ENCODE assay signal across 8 cellular contexts in genomic region chr5:140043508-140043872, GRCh38. TPM values are rescaled to one million over a fixed set of nuclear protein-coding genes. Genes with fewer than 3 reads are reported as not detected.
A peak's percentile ranks its signal among the peaks of the same experiment; 100 is the strongest.
DNase-seq lines count a peak whose midpoint lies in the region; ATAC-seq, FAIRE-seq and TF ChIP-seq lines count a peak whose summit lies in the region.

No MANE protein-coding gene starts in this region.

- peak; percentile 20 for ATAC-seq in GM18868 (IDR thresholded peaks at IDR 0.05; ENCODE audit: unreplicated experiment)
- ATAC-seq in activated T-helper 17 cell treated with anti-CD3 and anti-CD28 coated beads, Interleukin-2, amount 50 U/mL, for 72 hours (replicated peaks), result peak; percentile 20
- ATAC-seq in sciatic nerve, result peak; percentile 41

- in situ Hi-C loops in ACHN (cut with HindIII; ENCODE audit: low pct_ligation_motif_present, low pct_unique_long_range_greater_than_20kb, low sequenced_read_pairs), result no loop called here

- H3K36me3 Mint-ChIP-seq in activated T-helper 17 cell treated with anti-CD3 and anti-CD28 coated beads, Interleukin-2, amount 50 U/mL, for 72 hours (ENCODE audit: low read depth), result no peaks in the 10 kb centered on the region

- peak overlapping the region; percentile 86 for H3K4me3 ChIP-seq in left ventricle myocardium inferior

- peaks cover 4% of the 10 kb centered on the region for H3K4me1 Mint-ChIP-seq in activated T-helper 17 cell treated with anti-CD3 and anti-CD28 coated beads, Interleukin-2, amount 50 U/mL, for 72 hours

- no peaks in the 10 kb centered on the region for H3K36me3 ChIP-seq in left ventricle myocardium inferior

- peak; percentile 17 for TF ChIP-seq CTCF in left ventricle myocardium inferior (IDR thresholded peaks at IDR 0.05; ENCODE audit: borderline replicate concordance)

- peak overlapping the region; percentile 88 for H3K27ac ChIP-seq in left ventricle myocardium inferior (replicated peaks)

- no peaks in the 10 kb centered on the region for H3K9me3 ChIP-seq in left ventricle myocardium inferior (replicated peaks)

- peaks cover 51% of the 10 kb centered on the region for H3K4me1 ChIP-seq in left ventricle myocardium inferior

- intact Hi-C loops in left ventricle myocardium inferior (cut with micrococcal nuclease) (no loop called here), sciatic nerve (cut with DNase I) (no loop called here)

- H3K4me3 Mint-ChIP-seq in activated T-helper 17 cell treated with anti-CD3 and anti-CD28 coated beads, Interleukin-2, amount 50 U/mL, for 72 hours, result peak overlapping the region; percentile 36

- no peak for FAIRE-seq in HTR-8/SVneo (lab: Jason Lieb, UNC)

- H3K27ac Mint-ChIP-seq in activated T-helper 17 cell treated with anti-CD3 and anti-CD28 coated beads, Interleukin-2, amount 50 U/mL, for 72 hours, result no peak overlapping the region

- DNase-seq in ACHN, result peak; percentile 53
- peak; percentile 59 for DNase-seq in HTR-8/SVneo (ENCODE audit: insufficient read length, low spot score)
- DNase-seq in left ventricle myocardium inferior, result peak; percentile 20
- DNase-seq in sciatic nerve (ENCODE audit: low spot score), result peak; percentile 59
- no peak for DNase-seq in NK-92 treated with Interleukin-12 subunit alpha and Interleukin-12 subunit beta, amount 100 ng/mL, for 24 hours (lab: John Stamatoyannopoulos, UW)
- no peak for DNase-seq in AG08396 (ENCODE audit: low spot score)

- no peaks in the 10 kb centered on the region for H3K27me3 ChIP-seq in left ventricle myocardium inferior (ENCODE audit: low read depth)

- no peaks in the 10 kb centered on the region for H3K9me3 Mint-ChIP-seq in activated T-helper 17 cell treated with anti-CD3 and anti-CD28 coated beads, Interleukin-2, amount 50 U/mL, for 72 hours

- H3K27me3 Mint-ChIP-seq in activated T-helper 17 cell treated with anti-CD3 and anti-CD28 coated beads, Interleukin-2, amount 50 U/mL, for 72 hours, result peaks cover 39% of the 10 kb centered on the region

RNA-seq across cellular contexts. Expression of gene NRG2, which starts 0.4 kb away (rescaled TPM):
- total RNA-seq in activated T-helper 17 cell treated with anti-CD3 and anti-CD28 coated beads, Interleukin-2, amount 50 U/mL, for 72 hours, result under 1 TPM; 0.11 to 0.48 TPM
- 3.1 TPM for total RNA-seq in left ventricle myocardium inferior
- total RNA-seq in sciatic nerve, result 1.7 TPM

Comparison
In these comparisons a context has a peak if more than half of its experiments do, and no peak if none do; other contexts are left out.
1. DNase-seq: peak in ACHN (single experiment), HTR-8/SVneo (single experiment), left ventricle myocardium inferior (single experiment) and sciatic nerve (single experiment); none in NK-92 treated with Interleukin-12 subunit alpha and Interleukin-12 subunit beta, amount 100 ng/mL, for 24 hours (single experiment) and AG08396 (single experiment).
2. Peak in every context shown above with its lines, with median percentiles within 50 percentile points of each other: ATAC-seq.